Comparison of ENCODE assay signal across 8 cellular contexts in the genomic region with DNA sequence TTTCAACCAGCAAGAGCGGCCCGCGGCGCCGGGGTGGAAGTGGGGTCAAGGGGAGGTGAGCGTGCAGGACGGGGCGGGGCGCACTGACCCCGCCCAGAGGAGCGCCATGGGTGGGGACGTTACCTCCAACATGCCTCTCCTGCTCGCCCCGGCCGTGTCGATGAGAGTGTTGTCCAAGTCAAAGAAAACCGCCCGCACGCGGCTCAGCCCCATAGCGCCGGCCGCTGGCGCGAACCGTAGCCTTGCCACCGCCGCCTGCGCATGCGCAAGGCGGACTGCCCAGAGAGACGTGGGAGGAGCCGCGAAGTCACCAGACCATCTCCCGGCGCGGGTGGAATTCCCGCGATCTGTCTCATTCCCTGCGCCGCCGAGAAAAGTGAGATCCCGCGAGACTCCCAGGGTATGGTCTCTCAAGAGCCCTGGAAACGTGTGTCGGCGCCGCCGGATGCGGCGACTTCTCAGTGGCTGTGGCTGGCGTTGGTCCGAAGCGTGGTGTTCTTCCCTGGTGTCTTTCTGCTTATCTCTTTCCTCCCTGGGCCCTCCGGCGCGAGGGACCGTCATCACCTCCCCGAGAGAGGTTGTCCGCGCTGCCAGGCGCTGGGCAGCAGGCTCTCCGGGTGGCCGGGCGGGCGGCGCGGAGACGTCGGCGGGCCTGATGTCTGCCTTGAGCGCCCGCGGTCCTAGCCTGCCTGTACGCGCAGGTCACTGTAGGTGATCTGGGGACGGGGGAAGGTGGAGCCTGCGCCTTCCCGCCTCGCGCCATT. TPM values are rescaled to one million over a fixed set of nuclear protein-coding genes. Genes with fewer than 3 reads are reported as not detected.
DNase-seq lines count a peak whose midpoint lies in the region; ATAC-seq and TF ChIP-seq lines count a peak whose summit lies in the region.

Gene NANP, minus strand, starts transcription at position 279 of the 764 bp plus-strand sequence. Its CDS starts 66 bp downstream, at position 213.

- no peak for TF ChIP-seq CTCF in PC-3 (conservative IDR thresholded peaks at IDR 0.05; ENCODE audit: low read depth, low read length)

- H3K4me3 ChIP-seq in Jurkat, Clone E6-1 (ENCODE audit: low read length) = peak within 1 kb of the TSS; percentile 94
- H3K4me3 ChIP-seq in PC-3 (ENCODE audit: low read length) = peak within 1 kb of the TSS; percentile 90
- peak within 1 kb of the TSS; percentile 92 to 94 for H3K4me3 ChIP-seq in muscle layer of colon (ENCODE audit: low read depth in 1 of 2, low read length in 2 of 2)

- H3K36me3 Mint-ChIP-seq in activated T-cell treated with anti-CD3 and anti-CD28 coated beads, Interleukin-2, amount 50 U/mL, for 24 hours (ENCODE audit: low read depth) = peaks cover 40% of the 10 kb centered on the region

- 0 out of 2 replicates have a peak, but pooled peaks cover 2% of the 10 kb centered on the region for H3K36me3 ChIP-seq in PC-3 (ENCODE audit: low read depth, low read length)
- no peaks in the 10 kb centered on the region for H3K36me3 ChIP-seq in muscle layer of colon (ENCODE audit: insufficient read depth, low read length)

- no peaks in the 10 kb centered on the region for H3F3A ChIP-seq in PC-3 (ENCODE audit: low read length, unreplicated experiment)

- H3K9me3 ChIP-seq in PC-3 (ENCODE audit: low read length) (no peaks in the 10 kb centered on the region), muscle layer of colon (ENCODE audit: low read length) (no peaks in the 10 kb centered on the region)

- peak within 1 kb of the TSS; percentile 87 for H3K4me3 Mint-ChIP-seq in activated T-cell treated with anti-CD3 and anti-CD28 coated beads, Interleukin-2, amount 50 U/mL, for 24 hours

- H3K9me2 ChIP-seq in PC-3 (replicated peaks; ENCODE audit: low read length) = no peaks in the 10 kb centered on the region

- peaks cover 18% of the 10 kb centered on the region for H3K4me1 ChIP-seq in PC-3 (ENCODE audit: insufficient read depth, low read length)
- peaks cover 14% of the 10 kb centered on the region for H3K4me1 ChIP-seq in muscle layer of colon (ENCODE audit: insufficient read depth, low read length)

- peaks cover 67% of the 10 kb centered on the region for H3K79me2 ChIP-seq in PC-3 (ENCODE audit: low read length)

- ATAC-seq in GM21717 (IDR thresholded peaks at IDR 0.05; ENCODE audit: unreplicated experiment) = peak; percentile 84
- peak; percentile 90 for ATAC-seq in PC-3
- ATAC-seq in esophagus mucosa = peak; percentile 97

- peak within 1 kb of the TSS; percentile 89 for H3K27ac ChIP-seq in PC-3 (ENCODE audit: low read length)
- H3K27ac ChIP-seq in muscle layer of colon (ENCODE audit: low read depth, low read length) = peak within 1 kb of the TSS; percentile 99

- peak within 1 kb of the TSS; percentile 85 for H2AFZ ChIP-seq in PC-3 (ENCODE audit: low read length)

- H3K4me1 Mint-ChIP-seq in activated T-cell treated with anti-CD3 and anti-CD28 coated beads, Interleukin-2, amount 50 U/mL, for 24 hours (ENCODE audit: low read depth) = peaks cover 25% of the 10 kb centered on the region

- POLR2A ChIA-PET in PC-3 (lab: Charles Lee; ENCODE audit: unreplicated experiment) = no interaction called here

- peaks cover 2% of the 10 kb centered on the region for H3K9me3 Mint-ChIP-seq in activated T-cell treated with anti-CD3 and anti-CD28 coated beads, Interleukin-2, amount 50 U/mL, for 24 hours

- H3K27me3 Mint-ChIP-seq in activated T-cell treated with anti-CD3 and anti-CD28 coated beads, Interleukin-2, amount 50 U/mL, for 24 hours = no peaks in the 10 kb centered on the region

- no TSS peak for BruUV-seq in PC-3 (replicated peaks; lab: Mats Ljungman, UMichigan)

- DNase-seq in DMS79 (lab: John Stamatoyannopoulos, UW) (peak; percentile 84), PC-3 (peak; percentile 99)
- peak; percentile 95 for DNase-seq in Jurkat, Clone E6-1 (ENCODE audit: low read depth, low spot score)
- peak; percentile 92 for DNase-seq in activated T-cell treated with anti-CD3 and anti-CD28 coated beads, Interleukin-2, amount 50 U/mL, for 24 hours
- peak; percentile 59 to 60 for DNase-seq in stimulated activated CD8-positive, alpha-beta memory T cell treated with anti-CD3 and anti-CD28 coated beads, Interleukin-7, amount 100 ng/mL, for 1 hour (ENCODE audit: low read depth in 2 of 2)

- H3K9ac ChIP-seq in PC-3 (ENCODE audit: low read length) (peak within 1 kb of the TSS; percentile 97), muscle layer of colon (ENCODE audit: low read length) (peak within 1 kb of the TSS; percentile 17)

- intact Hi-C loops in PC-3 (cut with micrococcal nuclease) = loop anchor here (1.0 to 2.0 kb wide), 2 partner anchors 73 to 127 kb away; partner anchors contain the start of gene ZNF337

- no peaks in the 10 kb centered on the region; the same call in 1 of the 2 replicates for H4K20me1 ChIP-seq in PC-3 (ENCODE audit: low read length)

- H3K27me3 ChIP-seq in PC-3 (ENCODE audit: low read length) = no peaks in the 10 kb centered on the region
- H3K27me3 ChIP-seq in muscle layer of colon (ENCODE audit: control insufficient read depth in 1 of 2, insufficient read depth in 2 of 2, low read length in 2 of 2) = no peaks in the 10 kb centered on the region

- CTCF ChIA-PET in PC-3 (lab: Charles Lee) = interaction anchor here (0.6 kb wide), 1 partner anchor 52 kb away, joined by 15 read pairs; no protein-coding TSS in a partner anchor

- H3K27ac Mint-ChIP-seq in activated T-cell treated with anti-CD3 and anti-CD28 coated beads, Interleukin-2, amount 50 U/mL, for 24 hours = peak within 1 kb of the TSS; percentile 98

- peak within 1 kb of the TSS; percentile 90 for H3K4me2 ChIP-seq in PC-3 (ENCODE audit: low read length)

RNA-seq across cellular contexts. Expression of gene NANP, which starts in this region (rescaled TPM):
- 7.7 TPM for polyA plus RNA-seq in Jurkat, Clone E6-1 (2012; ENCODE audit: insufficient read depth, insufficient read length)
- total RNA-seq in PC-3 (2014; rRNA removed) (10.3 and 10.7 TPM in 2 replicates), esophagus mucosa (2.7 TPM)

Comparison
In these comparisons a context has a peak if more than half of its experiments do, and no peak if none do; other contexts are left out.
1. Peak in every context shown above with its lines: DNase-seq, ATAC-seq, H3K4me3 ChIP-seq and H3K27ac ChIP-seq.